20 cellular contexts compared by ENCODE assay signal in genomic region chr16:55955439-55955838, GRCh38.
"Had no signal": no experiment of that assay in that cellular context is flagged by ENCODE, and none has a peak within 500 bp of the region (broad histone marks: within the 10 kb centered on the region; RNA-seq: fewer than 3 reads in every experiment).

No MANE protein-coding gene starts in this region.

- H3K4me1 Mint-ChIP-seq: activated naive CD8-positive, alpha-beta T cell treated with anti-CD3 and anti-CD28 coated beads, Interleukin-2, amount 50 U/mL, for 24 hours; central memory CD8-positive, alpha-beta T cell; endodermal cell; neural crest cell had no signal

- H3K27ac Mint-ChIP-seq: activated naive CD4-positive, alpha-beta T cell treated with anti-CD3 and anti-CD28 coated beads for 36 hours; activated naive CD8-positive, alpha-beta T cell treated with anti-CD3 and anti-CD28 coated beads, Interleukin-2, amount 50 U/mL, for 24 hours; brain; endodermal cell had no signal

- H3K4me1 ChIP-seq: colonic mucosa, foreskin keratinocyte, psoas muscle, tibial artery had no signal

- H3K36me3 ChIP-seq: colonic mucosa, tibial artery had no signal

- DNase-seq: activated CD4-positive, alpha-beta T cell treated with anti-CD3 and anti-CD28 coated beads, Interleukin-2, amount 50 U/mL, for 1 hour; activated CD4-positive, CD25-positive, alpha-beta regulatory T cell treated with anti-CD3 and anti-CD28 coated beads, Interleukin-2, amount 50 U/mL, for 72 hours; activated CD8-positive, alpha-beta memory T cell treated with anti-CD3 and anti-CD28 coated beads, Interleukin-2, amount 50 U/mL, for 4 hours; activated naive CD4-positive, alpha-beta T cell treated with anti-CD3 and anti-CD28 coated beads for 36 hours; activated naive CD8-positive, alpha-beta T cell treated with anti-CD3 and anti-CD28 coated beads, Interleukin-2, amount 50 U/mL, for 24 hours; activated T-cell treated with anti-CD3 and anti-CD28 coated beads, Interleukin-2, amount 50 U/mL, for 4 hours; colonic mucosa; endodermal cell; foreskin keratinocyte; islet precursor cell; stimulated activated CD4-positive, alpha-beta T cell treated with anti-CD3 and anti-CD28 coated beads, Interleukin-1b, Interleukin-23, amount 100 ng/mL, for 48 hours; stimulated activated CD8-positive, alpha-beta memory T cell treated with anti-CD3 and anti-CD28 coated beads, Interleukin-4, amount 100 ng/mL, for 48 hours; stimulated activated naive CD4-positive, alpha-beta T cell; tibial artery had no signal

- H3K27me3 ChIP-seq: colonic mucosa, tibial artery had no signal

- ATAC-seq: activated naive CD8-positive, alpha-beta T cell treated with anti-CD3 and anti-CD28 coated beads, Interleukin-2, amount 50 U/mL, for 24 hours; activated T-cell treated with anti-CD3 and anti-CD28 coated beads, Interleukin-2, amount 50 U/mL, for 4 hours; foreskin keratinocyte had no signal

- H3K4me3 ChIP-seq: colonic mucosa, psoas muscle, tibial artery had no signal

- H3K36me3 Mint-ChIP-seq: brain had no signal

- H3K27ac ChIP-seq: colonic mucosa, epithelial cell of prostate, foreskin keratinocyte, psoas muscle, tibial artery, VCaP had no signal

- H3K9me3 ChIP-seq: colonic mucosa had no signal

- H3K4me3 Mint-ChIP-seq: activated naive CD4-positive, alpha-beta T cell treated with anti-CD3 and anti-CD28 coated beads for 36 hours; activated naive CD8-positive, alpha-beta T cell treated with anti-CD3 and anti-CD28 coated beads, Interleukin-2, amount 50 U/mL, for 24 hours; activated T-cell treated with anti-CD3 and anti-CD28 coated beads, Interleukin-2, amount 50 U/mL, for 4 hours; brain; central memory CD8-positive, alpha-beta T cell; endodermal cell; neural crest cell had no signal
